Comparison of ENCODE assay signal across 17 cellular contexts in the genomic region with DNA sequence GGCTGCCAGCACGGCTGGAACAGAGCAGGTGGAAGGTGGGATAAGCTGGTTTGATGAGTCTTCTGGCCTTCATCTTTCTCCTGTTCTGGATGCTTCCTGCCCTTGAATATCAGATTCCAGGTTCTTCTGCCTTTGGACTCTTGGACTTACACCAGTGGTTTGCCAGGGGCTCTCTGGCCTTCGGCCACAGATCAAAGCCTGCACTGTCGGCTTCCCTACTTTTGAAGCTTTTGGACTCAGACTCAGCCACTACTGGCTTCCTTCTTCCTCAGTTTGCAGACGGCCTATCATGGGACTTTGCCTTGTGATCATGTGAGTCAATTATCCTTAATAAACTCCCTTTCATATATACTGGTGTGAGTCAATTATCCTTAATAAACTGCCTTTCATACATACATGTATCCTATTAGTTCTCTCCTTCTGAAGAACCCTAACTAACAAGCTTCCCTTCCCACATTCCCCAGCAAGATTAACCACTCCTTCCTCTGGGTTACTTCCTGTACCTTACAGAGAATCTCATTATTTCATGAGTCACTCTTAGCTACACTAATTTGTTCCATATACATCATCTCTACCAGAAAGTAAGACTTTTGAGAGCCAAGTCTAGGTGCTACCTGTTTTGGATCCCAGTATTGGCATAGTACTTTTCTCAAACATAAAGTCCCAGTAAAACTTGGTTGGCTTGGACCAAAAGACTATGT. TPM values are rescaled to one million over a fixed set of nuclear protein-coding genes. Genes with fewer than 3 reads are reported as not detected.
"Had no signal": no experiment of that assay in that cellular context is flagged by ENCODE, and none has a peak within 500 bp of the region (broad histone marks: within the 10 kb centered on the region; RNA-seq: fewer than 3 reads in every experiment).

No MANE protein-coding gene starts in this region.

- DNase-seq: activated CD4-positive, alpha-beta T cell treated with anti-CD3 and anti-CD28 coated beads, Interleukin-2, amount 50 U/mL, for 1 hour; activated CD8-positive, alpha-beta memory T cell treated with anti-CD3 and anti-CD28 coated beads for 24 hours; anterior cingulate cortex; effector memory CD8-positive, alpha-beta T cell; kidney; left ventricle myocardium inferior; natural killer cell; stimulated activated CD4-positive, alpha-beta T cell treated with anti-CD3 and anti-CD28 coated beads, Interleukin-15, amount 100 ng/mL, for 24 hours; stimulated activated CD4-positive, alpha-beta T cell treated with anti-CD3 and anti-CD28 coated beads, Interleukin-4, amount 100 ng/mL, for 1 hour; stimulated activated naive CD4-positive, alpha-beta T cell; trophoblast cell had no signal

- ATAC-seq: activated CD4-positive, CD25-positive, alpha-beta regulatory T cell treated with anti-CD3 and anti-CD28 coated beads, Interleukin-2, amount 50 U/mL, for 24 hours; effector memory CD8-positive, alpha-beta T cell; natural killer cell had no signal

- H3K36me3 ChIP-seq: breast epithelium, left ventricle myocardium inferior, neutrophil had no signal

- FAIRE-seq: kidney had no signal

- H3K27me3 ChIP-seq: breast epithelium, hepatocyte, neutrophil had no signal

- H3K27ac ChIP-seq: breast epithelium, hepatocyte, left ventricle myocardium inferior, neutrophil, parathyroid adenoma had no signal

- H3K4me3 ChIP-seq: breast epithelium, hepatocyte, left ventricle myocardium inferior had no signal

- H3K4me1 ChIP-seq: breast epithelium, left ventricle myocardium inferior, parathyroid adenoma had no signal

- H3K9me3 ChIP-seq: breast epithelium, left ventricle myocardium inferior, neutrophil had no signal

RNA-seq across cellular contexts. Expression of a gene that starts 31.3 kb away (rescaled TPM):
- total RNA-seq: activated T-helper 1 cell treated with anti-CD3 and anti-CD28 coated beads, Interleukin-12 subunit alpha, Interleukin-12 subunit beta, Interleukin-2, Interleukin-4 antibody, amounts not matched to agents 30 ng/mL and 10 ng/mL and 1 ng/mL, durations not matched to agents 14 hours and 24 hours and 36 hours; natural killer cell had no signal
